8 cellular contexts compared by ENCODE assay signal in the genomic region with DNA sequence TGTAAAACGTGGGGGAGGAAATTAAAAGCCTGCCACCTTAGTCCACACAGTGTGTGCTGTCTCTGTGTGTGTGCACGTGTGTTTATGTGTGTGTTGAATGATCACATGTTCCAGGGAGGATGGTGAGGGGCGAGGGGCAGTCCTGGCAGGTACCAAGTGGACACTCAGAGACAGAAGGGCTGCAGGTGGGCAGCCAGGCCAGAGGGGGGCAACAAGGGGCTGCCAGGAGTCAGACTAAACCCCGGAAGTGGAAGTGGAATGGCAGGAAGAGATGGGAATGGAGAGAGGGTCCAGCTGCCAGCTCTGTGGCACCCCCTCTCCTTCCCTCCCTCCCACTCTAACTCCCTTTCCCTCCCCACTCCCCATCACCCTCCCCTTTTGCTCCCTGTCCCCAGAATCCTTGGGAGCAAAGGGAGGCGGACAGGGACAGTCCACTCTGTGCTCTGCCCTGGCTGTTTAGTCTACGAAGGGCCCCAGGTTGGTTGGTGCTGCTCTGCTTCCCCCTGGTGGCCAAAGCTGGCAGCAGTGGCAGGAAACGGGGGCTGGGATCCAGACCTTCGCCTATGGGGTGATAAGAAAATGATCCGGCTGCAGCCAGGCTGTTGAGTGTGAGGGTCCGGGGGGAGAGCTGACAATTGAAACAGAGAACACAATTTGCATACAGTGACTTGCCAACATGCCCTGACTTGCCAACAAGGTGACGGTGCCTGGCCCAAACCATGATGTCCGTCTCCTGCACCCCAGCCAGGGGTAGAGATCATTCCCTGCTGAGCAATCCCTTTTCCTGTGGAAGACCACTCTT. TPM values are rescaled to one million over a fixed set of nuclear protein-coding genes. Genes with fewer than 3 reads are reported as not detected.
A peak's percentile ranks its signal among the peaks of the same experiment; 100 is the strongest.
DNase-seq lines count a peak whose midpoint lies in the region; ATAC-seq, FAIRE-seq and TF ChIP-seq lines count a peak whose summit lies in the region.

No MANE protein-coding gene starts in this region.

- H3K4me1 Mint-ChIP-seq in activated T-cell treated with anti-CD3 and anti-CD28 coated beads, Interleukin-2, amount 50 U/mL, for 24 hours (ENCODE audit: low read depth) = peaks cover 4% of the 10 kb centered on the region
- peaks cover 0 to 6% of the 10 kb centered on the region in 2 donors for H3K4me1 Mint-ChIP-seq in natural killer cell

- no peaks in the 10 kb centered on the region for H3K9me3 Mint-ChIP-seq in activated T-cell treated with anti-CD3 and anti-CD28 coated beads, Interleukin-2, amount 50 U/mL, for 24 hours
- H3K9me3 Mint-ChIP-seq in natural killer cell = no peaks in the 10 kb centered on the region

- H4K20me1 ChIP-seq in OCI-LY7 (ENCODE audit: insufficient read depth, low read length) = no peaks in the 10 kb centered on the region

- no peaks in the 10 kb centered on the region for H3K36me3 Mint-ChIP-seq in activated T-cell treated with anti-CD3 and anti-CD28 coated beads, Interleukin-2, amount 50 U/mL, for 24 hours (ENCODE audit: low read depth)
- H3K36me3 Mint-ChIP-seq in natural killer cell = no peaks in the 10 kb centered on the region

- peak overlapping the region; percentile 58 for H2AFZ ChIP-seq in OCI-LY7 (ENCODE audit: low read length)

- H3K4me3 Mint-ChIP-seq in activated T-cell treated with anti-CD3 and anti-CD28 coated beads, Interleukin-2, amount 50 U/mL, for 24 hours = no peak overlapping the region
- H3K4me3 Mint-ChIP-seq in natural killer cell = no peak overlapping the region

- H3K27ac Mint-ChIP-seq in activated T-cell treated with anti-CD3 and anti-CD28 coated beads, Interleukin-2, amount 50 U/mL, for 24 hours = no peak overlapping the region
- peak overlapping the region in 1 of 2 donors; percentile 35 for H3K27ac Mint-ChIP-seq in natural killer cell

- intact Hi-C loops in OCI-LY7 (cut with micrococcal nuclease; ENCODE audit: unreplicated experiment) (loop anchor here (1.0 to 5.0 kb wide), 4 partner anchors 47 to 430 kb away; a partner anchor contains a TSS), natural killer cell (cut with micrococcal nuclease) (loop anchor here (2.0 kb wide), 1 partner anchor 58 kb away; no protein-coding TSS in a partner anchor)

- CTCF ChIA-PET in OCI-LY7 (lab: Charles Lee; ENCODE audit: unreplicated experiment) = interaction anchor here (0.6 to 1.4 kb wide), 3 partner anchors 56 to 95 kb away, joined by 3 to 4 read pairs (median 3); no protein-coding TSS in a partner anchor

- DNase-seq in NOMO-1 (lab: John Stamatoyannopoulos, UW; ENCODE audit: unreplicated experiment in 2 of 2) (peak; percentile 22 to 29), NOMO-1 treated with dmso at 0.1 percent for 144 hours (lab: John Stamatoyannopoulos, UW; ENCODE audit: unreplicated experiment) (no peak), HTR-8/SVneo (ENCODE audit: insufficient read length, low spot score) (peak; percentile 88), OCI-LY7 (ENCODE audit: low spot score) (peak; percentile 79), fibroblast of mammary gland (ENCODE audit: low read depth) (peak; percentile 60), natural killer cell (peak; percentile 69)
- peak; percentile 87 for DNase-seq in activated T-cell treated with anti-CD3 and anti-CD28 coated beads, Interleukin-2, amount 50 U/mL, for 24 hours
- DNase-seq in stimulated activated CD8-positive, alpha-beta memory T cell treated with anti-CD3 and anti-CD28 coated beads, Interleukin-7, amount 100 ng/mL, for 48 hours (ENCODE audit: extremely low read depth in 1 of 2, low read depth in 1 of 2) = peak; percentile 31 to 56

- peaks cover 5% of the 10 kb centered on the region for H3K4me1 ChIP-seq in OCI-LY7 (ENCODE audit: insufficient read depth, low read length, poor library complexity, severe bottlenecking)

- no peaks in the 10 kb centered on the region for H3K9me2 ChIP-seq in OCI-LY7 (ENCODE audit: insufficient read depth, low read length)

- H3K36me3 ChIP-seq in OCI-LY7 (ENCODE audit: insufficient read depth, low read length) = no peaks in the 10 kb centered on the region

- POLR2A ChIA-PET in OCI-LY7 (lab: Charles Lee) = interaction anchor here (0.9 kb wide), 1 partner anchor 35 kb away, joined by 3 read pairs; no protein-coding TSS in a partner anchor

- no peaks in the 10 kb centered on the region for H3K27me3 Mint-ChIP-seq in activated T-cell treated with anti-CD3 and anti-CD28 coated beads, Interleukin-2, amount 50 U/mL, for 24 hours
- peaks cover 0 to 3% of the 10 kb centered on the region in 2 donors for H3K27me3 Mint-ChIP-seq in natural killer cell (ENCODE audit: low read depth in 2 of 2)

- FAIRE-seq in HTR-8/SVneo (lab: Jason Lieb, UNC) = peak; percentile 92

- TF ChIP-seq CTCF in OCI-LY7 (conservative IDR thresholded peaks at IDR 0.05; ENCODE audit: low read length) (peak; percentile 98), fibroblast of mammary gland (conservative IDR thresholded peaks at IDR 0.05; ENCODE audit: control insufficient read depth, insufficient read depth, low read depth, low read length) (peak; percentile 84), natural killer cell (IDR thresholded peaks at IDR 0.05) (peak; percentile 77)

- H3K27ac ChIP-seq in OCI-LY7 (ENCODE audit: low read depth, low read length, poor library complexity, severe bottlenecking) = no peak overlapping the region

- peak overlapping the region; percentile 43 for H3K4me2 ChIP-seq in OCI-LY7 (ENCODE audit: low read length)

- H3K79me2 ChIP-seq in OCI-LY7 (ENCODE audit: insufficient read depth, low read depth, low read length) = no peaks in the 10 kb centered on the region

- peak; percentile 87 to 96 (median 93) for ATAC-seq in natural killer cell

- peak overlapping the region; percentile 13 for H3K4me3 ChIP-seq in OCI-LY7 (ENCODE audit: low read depth, low read length, poor library complexity, severe bottlenecking)
- peak overlapping the region; percentile 15 for H3K4me3 ChIP-seq in fibroblast of mammary gland (ENCODE audit: control insufficient read depth, low read depth, low read length)

- BruUV-seq in OCI-LY7 (replicated peaks; lab: Mats Ljungman, UMichigan) = no TSS peak

- no peaks in the 10 kb centered on the region for H3K9me3 ChIP-seq in OCI-LY7 (ENCODE audit: low read length)

RNA-seq across cellular contexts. Expression of a gene that starts 24.4 kb away (rescaled TPM):
- not detected in 2 replicates for total RNA-seq in OCI-LY7 (2014; rRNA removed; shearing (Covaris generic))
- total RNA-seq in OCI-LY7 (2022) (not detected in 2 replicates), natural killer cell (1 to 10 TPM in 1 of 3 donors, under 1 TPM in 2; 0.27 to 1.0 (median 0.90) TPM)

RNA-seq across cellular contexts. Expression of a gene that starts 29.6 kb away (rescaled TPM):
- not detected in 2 replicates for total RNA-seq in OCI-LY7 (2014; rRNA removed; shearing (Covaris generic))
- total RNA-seq in OCI-LY7 (2022) (not detected in 2 replicates), natural killer cell (under 1 TPM in 2 of 3 donors, not detected in 1; 0.24 to 0.40 TPM)
